In genomic region chr22:43572710-43573109, GRCh38 we compare ENCODE assay signal across 9 cellular contexts.
"Had no signal": no experiment of that assay in that cellular context is flagged by ENCODE, and none has a peak within 500 bp of the region (broad histone marks: within the 10 kb centered on the region; RNA-seq: fewer than 3 reads in every experiment).

No MANE protein-coding gene starts in this region.

- DNase-seq: GM23248, GOT3, H7, HFFc6, IMR-90 had no signal

- H3K4me3 ChIP-seq: GM23248, HAP-1, K562 had no signal

- H3K27ac ChIP-seq: GM23248, HL-60 had no signal

- H3K4me3 Mint-ChIP-seq: HFFc6 had no signal

- H3K4me1 ChIP-seq: HAP-1 had no signal

- ATAC-seq: HCT116, K562 had no signal

- H3K9me3 ChIP-seq: HAP-1 had no signal

- H3K36me3 ChIP-seq: HAP-1 had no signal

- H3K27ac Mint-ChIP-seq: HFFc6 had no signal
